ENCODE assay signal across 20 cellular contexts in genomic region chr18:74722237-74722636, GRCh38.
DNase-seq lines count a peak whose midpoint lies in the region; ATAC-seq, FAIRE-seq and TF ChIP-seq lines count a peak whose summit lies in the region.
"Had no signal": no experiment of that assay in that cellular context is flagged by ENCODE, and none has a peak within 500 bp of the region (broad histone marks: within the 10 kb centered on the region; RNA-seq: fewer than 3 reads in every experiment).

No MANE protein-coding gene starts in this region.

- TF ChIP-seq CTCF in IMR-90 (conservative IDR thresholded peaks at IDR 0.05; ENCODE audit: low read depth, low read length) (no peak), astrocyte (IDR thresholded peaks at IDR 0.05; ENCODE audit: insufficient read depth, low read depth, low read length) (no peak)

- DNase-seq in AG20443 (ENCODE audit: low spot score): peak; percentile 37
- peak; percentile 49 for DNase-seq in IMR-90
- DNase-seq in astrocyte (ENCODE audit: low read depth): peak; percentile 26
- peak; percentile 20 for DNase-seq in glomerular visceral epithelial cell (ENCODE audit: extremely low spot score)
- no peak for DNase-seq in DMS79 treated with DMSO at 0.1 percent for 48 hours (lab: John Stamatoyannopoulos, UW)
- DNase-seq in NCI-H1417 treated with DMSO at 0.1 percent for 48 hours (lab: John Stamatoyannopoulos, UW): no peak
- DNase-seq in GDM1 (lab: John Stamatoyannopoulos, UW): no peak
- DNase-seq: cortex of kidney; DMS 273 treated with DMSO at 0.1 percent for 48 hours; mucosa of descending colon; NCI-H2107; NK-92 treated with Interleukin-12 subunit alpha and Interleukin-12 subunit beta, amount 100 ng/mL, for 24 hours had no signal

- no peaks in the 10 kb centered on the region for H3K9me1 ChIP-seq in IMR-90 (ENCODE audit: insufficient read depth, low read length)

- H2BK20ac ChIP-seq in IMR-90 (ENCODE audit: low read depth, low read length): peak overlapping the region; percentile 3; the same call in 1 of the 2 replicates

- peak overlapping the region; percentile 58 for H3K4ac ChIP-seq in IMR-90 (ENCODE audit: low read depth, low read length)

- no peak for TF ChIP-seq POLR2A in IMR-90 (IDR thresholded peaks at IDR 0.05; ENCODE audit: low read depth, low read length)

- dilution Hi-C loops in IMR-90 (cut with HindIII; ENCODE audit: low sequenced_read_pairs, unreplicated experiment): no loop called here

- H3K27me3 Mint-ChIP-seq in astrocyte (ENCODE audit: low read depth, unreplicated experiment): no peaks in the 10 kb centered on the region
- H3K27me3 Mint-ChIP-seq: progenitor cell of endocrine pancreas, type B pancreatic cell had no signal

- H3K4me2 ChIP-seq in IMR-90 (ENCODE audit: low read depth, low read length) (no peak overlapping the region), astrocyte (ENCODE audit: low read length) (no peak overlapping the region)

- H3K4me3 Mint-ChIP-seq in astrocyte (ENCODE audit: unreplicated experiment): no peak overlapping the region
- H3K4me3 Mint-ChIP-seq: type B pancreatic cell had no signal

- H4K20me1 ChIP-seq in IMR-90 (ENCODE audit: insufficient read depth, low read length) (no peaks in the 10 kb centered on the region), astrocyte (ENCODE audit: insufficient read depth, low read length) (no peaks in the 10 kb centered on the region)

- peak overlapping the region; percentile 15 for H2AK9ac ChIP-seq in IMR-90 (replicated peaks; ENCODE audit: low read depth, low read length, poor library complexity)

- H3K9ac ChIP-seq in IMR-90 (ENCODE audit: low read depth, low read length): no peak overlapping the region
- H3K9ac ChIP-seq in astrocyte (ENCODE audit: low read length): no peak overlapping the region

- no peaks in the 10 kb centered on the region for H3K79me2 ChIP-seq in astrocyte (ENCODE audit: insufficient read depth, low read length)

- H3K4me3 ChIP-seq in IMR-90 (ENCODE audit: insufficient read depth, low read depth, low read length) (no peak overlapping the region), astrocyte (ENCODE audit: insufficient read depth, low read depth, low read length) (no peak overlapping the region)
- H3K4me3 ChIP-seq: gastroesophageal sphincter, K562, mucosa of descending colon, SK-N-MC had no signal

- CTCF ChIA-PET in IMR-90 (lab: Yijun Ruan, JAX): no interaction called here

- ATAC-seq in IMR-90 (ENCODE audit: low read depth) (no peak), HG02798 (IDR thresholded peaks at IDR 0.05; ENCODE audit: poor library complexity, unreplicated experiment) (no peak)
- ATAC-seq: activated naive CD4-positive, alpha-beta T cell treated with anti-CD3 and anti-CD28 coated beads, Interleukin-2, amount 50 U/mL, for 72 hours; gastroesophageal sphincter; K562; mucosa of descending colon had no signal

- H3K27ac Mint-ChIP-seq in astrocyte (ENCODE audit: unreplicated experiment): no peak overlapping the region
- H3K27ac Mint-ChIP-seq: activated naive CD4-positive, alpha-beta T cell treated with anti-CD3 and anti-CD28 coated beads, Interleukin-2, amount 50 U/mL, for 72 hours; progenitor cell of endocrine pancreas; type B pancreatic cell had no signal

- 0 out of 4 replicates have a peak overlapping the region, but pooled peaks of 1 of the 2 experiments have one; percentile 2 for H4K8ac ChIP-seq in IMR-90 (ENCODE audit: low read depth in 2 of 2, low read length in 2 of 2)

- H2AFZ ChIP-seq in IMR-90 (replicated peaks; ENCODE audit: low read length, poor library complexity): peak overlapping the region; percentile 26
- H2AFZ ChIP-seq in astrocyte (ENCODE audit: low read depth, low read length): no peak overlapping the region

- no CpG with 5 or more reads among the region's 2 CpGs for WGBS in IMR-90 (ENCODE audit: extremely low coverage in 2 of 2, insufficient read length in 1 of 2), 2 experiments

- H3K36me3 ChIP-seq in IMR-90 (ENCODE audit: control insufficient read depth, insufficient read depth, low read length) (no peaks in the 10 kb centered on the region), astrocyte (ENCODE audit: insufficient read depth, low read length) (no peaks in the 10 kb centered on the region)
- H3K36me3 ChIP-seq: gastroesophageal sphincter had no signal

- H3K23ac ChIP-seq in IMR-90 (ENCODE audit: low read depth, low read length): no peak overlapping the region

- no peak for FAIRE-seq in astrocyte (lab: Jason Lieb, UNC)
- FAIRE-seq: GM12891, K562 had no signal

- H3K9me3 ChIP-seq in IMR-90 (ENCODE audit: control insufficient read depth, insufficient read depth, low read length) (no peaks in the 10 kb centered on the region), astrocyte (ENCODE audit: insufficient read depth, low read depth, low read length) (no peaks in the 10 kb centered on the region)
- H3K9me3 ChIP-seq: gastroesophageal sphincter, mucosa of descending colon had no signal

- BruUV-seq in IMR-90 (replicated peaks; lab: Mats Ljungman, UMichigan): no TSS peak

- no peak overlapping the region for H3K27ac ChIP-seq in IMR-90 (ENCODE audit: insufficient read depth, low read length)
- H3K27ac ChIP-seq in astrocyte (ENCODE audit: low read depth, low read length): no peak overlapping the region
- H3K27ac ChIP-seq: gastroesophageal sphincter, SK-N-MC had no signal

- H4K5ac ChIP-seq in IMR-90 (ENCODE audit: low read depth, low read length): no peak overlapping the region

- H3K27me3 ChIP-seq in IMR-90 (ENCODE audit: control insufficient read depth, insufficient read depth, low read length): no peaks in the 10 kb centered on the region
- H3K27me3 ChIP-seq in astrocyte (ENCODE audit: insufficient read depth, low read length): no peaks in the 10 kb centered on the region
- H3K27me3 ChIP-seq: gastroesophageal sphincter had no signal

- intact Hi-C loops in IMR-90 (cut with micrococcal nuclease): no loop called here

- no peak overlapping the region for H2AK5ac ChIP-seq in IMR-90 (ENCODE audit: low read depth, low read length)

- no peak overlapping the region for H3K56ac ChIP-seq in IMR-90 (ENCODE audit: extremely low read depth, insufficient read depth, low read length)

- H3K79me1 ChIP-seq in IMR-90 (ENCODE audit: low read depth in 1 of 2, low read length in 2 of 2): peaks cover 6 to 19% of the 10 kb centered on the region in 2 experiments

- H3K9me3 Mint-ChIP-seq in astrocyte (ENCODE audit: unreplicated experiment): no peaks in the 10 kb centered on the region
- H3K9me3 Mint-ChIP-seq: type B pancreatic cell had no signal

- peak overlapping the region; percentile 64; the same call in 1 of the 2 replicates for H2BK120ac ChIP-seq in IMR-90 (ENCODE audit: low read depth, low read length)

- H3K36me3 Mint-ChIP-seq in astrocyte (ENCODE audit: low read depth, unreplicated experiment): no peaks in the 10 kb centered on the region

- H2BK5ac ChIP-seq in IMR-90 (ENCODE audit: low read depth, low read length, poor library complexity, severe bottlenecking): peak overlapping the region; percentile 27

- 0 out of 2 replicates have a peak overlapping the region, but pooled peaks have one; percentile 4 for H3K18ac ChIP-seq in IMR-90 (ENCODE audit: low read depth, low read length)

- H4K91ac ChIP-seq in IMR-90 (ENCODE audit: insufficient read depth, low read depth, low read length): peak overlapping the region; percentile 12; the same call in 1 of the 2 replicates

- TF ChIP-seq RAD21 in IMR-90 (IDR thresholded peaks at IDR 0.05; ENCODE audit: low read length): no peak

- peak overlapping the region; percentile 88; the same call in 1 of the 3 replicates for H2BK15ac ChIP-seq in IMR-90 (ENCODE audit: low read depth, low read length)

- peak overlapping the region; percentile 81 for H3K14ac ChIP-seq in IMR-90 (replicated peaks; ENCODE audit: low read depth, low read length)

- POLR2A ChIA-PET in IMR-90 (lab: Charles Lee; ENCODE audit: unreplicated experiment): no interaction called here

- in situ Hi-C loops in IMR-90 (cut with MboI; ENCODE audit: low sequenced_read_pairs): no loop called here

- H3K4me1 ChIP-seq in IMR-90 (ENCODE audit: control insufficient read depth, insufficient read depth, low read length): peaks cover 6% of the 10 kb centered on the region
- no peaks in the 10 kb centered on the region for H3K4me1 ChIP-seq in astrocyte (ENCODE audit: insufficient read depth, low read length)

- peaks cover 2% of the 10 kb centered on the region for H3K4me1 Mint-ChIP-seq in astrocyte (ENCODE audit: low read depth, unreplicated experiment)

TF ChIP-seq in IMR-90, 13 proteins besides CTCF, POLR2A, EP300 and RAD21:
- TF ChIP-seq NFE2L2 (IDR thresholded peaks at IDR 0.05; ENCODE audit: low read depth, low read length): no peak
- TF ChIP-seq MXI1 (IDR thresholded peaks at IDR 0.05; ENCODE audit: borderline replicate concordance, low read depth, low read length): 0 out of 2 replicates have a peak, but pooled peaks have one; percentile 15
- TF ChIP-seq FOS (IDR thresholded peaks at IDR 0.05; ENCODE audit: low read depth, low read length): no peak
- TF ChIP-seq USF2 (IDR thresholded peaks at IDR 0.05; ENCODE audit: low read depth, low read length): no peak
- no peak for TF ChIP-seq BHLHE40 (IDR thresholded peaks at IDR 0.05; ENCODE audit: low read depth, low read length)
- no peak for TF ChIP-seq CHD1 (IDR thresholded peaks at IDR 0.05; ENCODE audit: low read depth, low read length)
- TF ChIP-seq SMC3 (IDR thresholded peaks at IDR 0.05; ENCODE audit: low read depth, low read length): no peak
- no peak for TF ChIP-seq RCOR1 (IDR thresholded peaks at IDR 0.05; ENCODE audit: insufficient replicate concordance, low read length)
- no peak for TF ChIP-seq RFX5 (IDR thresholded peaks at IDR 0.05; ENCODE audit: low read depth, low read length)
- TF ChIP-seq CEBPB (IDR thresholded peaks at IDR 0.05; ENCODE audit: low read depth, low read length): 0 out of 2 replicates have a peak, but pooled peaks have one; percentile 22

Comparison
In these comparisons a context has a peak if more than half of its experiments do, and no peak if none do; other contexts are left out.
1. DNase-seq: peak in AG20443 (single experiment), IMR-90 (single experiment), astrocyte (single experiment) and glomerular visceral epithelial cell (single experiment); none in DMS79 treated with DMSO at 0.1 percent for 48 hours (single experiment), NCI-H1417 treated with DMSO at 0.1 percent for 48 hours (single experiment) and GDM1 (single experiment).